ENCODE assay signal across 1 cellular context in the genomic region with DNA sequence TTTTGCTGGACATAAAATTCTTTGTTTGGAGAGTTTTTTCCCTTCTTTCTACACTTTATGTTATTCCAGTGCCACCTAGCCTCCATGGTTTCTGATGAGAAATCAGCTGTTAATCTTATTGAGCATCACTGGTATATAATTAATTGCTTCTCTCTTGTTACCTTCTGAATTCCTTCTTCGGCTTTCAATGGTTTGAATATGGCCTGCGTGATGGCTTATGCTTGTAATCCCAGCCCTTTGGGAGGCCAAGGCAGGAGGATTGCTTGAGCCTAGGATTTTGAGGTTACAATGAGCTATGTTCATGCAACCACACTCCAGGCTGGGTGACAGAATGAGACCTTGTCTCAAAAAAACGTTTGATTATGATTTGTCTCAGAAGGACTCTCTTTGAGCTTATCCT.
TF ChIP-seq lines count a peak whose summit lies in the region.

No MANE protein-coding gene starts in this region.

TF ChIP-seq in HepG2, 621 proteins besides CTCF, POLR2A, EP300 and RAD21:
- TF ChIP-seq RBM22 (optimal IDR thresholded peaks at IDR 0.05; ENCODE audit: low read length): no peak
- no peak for TF ChIP-seq NFRKB (IDR thresholded peaks at IDR 0.05)
- no peak for TF ChIP-seq MXD4 (CRISPR knock-in tag; IDR thresholded peaks at IDR 0.05)
- TF ChIP-seq SP1 (IDR thresholded peaks at IDR 0.05): no peak
- TF ChIP-seq SP1 (CRISPR knock-in tag; IDR thresholded peaks at IDR 0.05): no peak
- TF ChIP-seq ZFYVE20 (CRISPR knock-in tag; IDR thresholded peaks at IDR 0.05; ENCODE audit: borderline replicate concordance, low read depth): no peak
- TF ChIP-seq ZNF317 (CRISPR knock-in tag; IDR thresholded peaks at IDR 0.05): peak; percentile 100
- TF ChIP-seq ZNF564 (CRISPR knock-in tag; IDR thresholded peaks at IDR 0.05): no peak
- TF ChIP-seq, protein P1, sequence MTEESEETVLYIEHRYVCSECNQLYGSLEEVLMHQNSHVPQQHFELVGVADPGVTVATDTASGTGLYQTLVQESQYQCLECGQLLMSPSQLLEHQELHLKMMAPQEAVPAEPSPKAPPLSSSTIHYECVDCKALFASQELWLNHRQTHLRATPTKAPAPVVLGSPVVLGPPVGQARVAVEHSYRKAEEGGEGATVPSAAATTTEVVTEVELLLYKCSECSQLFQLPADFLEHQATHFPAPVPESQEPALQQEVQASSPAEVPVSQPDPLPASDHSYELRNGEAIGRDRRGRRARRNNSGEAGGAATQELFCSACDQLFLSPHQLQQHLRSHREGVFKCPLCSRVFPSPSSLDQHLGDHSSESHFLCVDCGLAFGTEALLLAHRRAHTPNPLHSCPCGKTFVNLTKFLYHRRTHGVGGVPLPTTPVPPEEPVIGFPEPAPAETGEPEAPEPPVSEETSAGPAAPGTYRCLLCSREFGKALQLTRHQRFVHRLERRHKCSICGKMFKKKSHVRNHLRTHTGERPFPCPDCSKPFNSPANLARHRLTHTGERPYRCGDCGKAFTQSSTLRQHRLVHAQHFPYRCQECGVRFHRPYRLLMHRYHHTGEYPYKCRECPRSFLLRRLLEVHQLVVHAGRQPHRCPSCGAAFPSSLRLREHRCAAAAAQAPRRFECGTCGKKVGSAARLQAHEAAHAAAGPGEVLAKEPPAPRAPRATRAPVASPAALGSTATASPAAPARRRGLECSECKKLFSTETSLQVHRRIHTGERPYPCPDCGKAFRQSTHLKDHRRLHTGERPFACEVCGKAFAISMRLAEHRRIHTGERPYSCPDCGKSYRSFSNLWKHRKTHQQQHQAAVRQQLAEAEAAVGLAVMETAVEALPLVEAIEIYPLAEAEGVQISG (CRISPR knock-in tag; IDR thresholded peaks at IDR 0.05): no peak
- no peak for TF ChIP-seq ZNF432 (CRISPR knock-in tag; IDR thresholded peaks at IDR 0.05; ENCODE audit: borderline replicate concordance)
- TF ChIP-seq, protein P2, sequence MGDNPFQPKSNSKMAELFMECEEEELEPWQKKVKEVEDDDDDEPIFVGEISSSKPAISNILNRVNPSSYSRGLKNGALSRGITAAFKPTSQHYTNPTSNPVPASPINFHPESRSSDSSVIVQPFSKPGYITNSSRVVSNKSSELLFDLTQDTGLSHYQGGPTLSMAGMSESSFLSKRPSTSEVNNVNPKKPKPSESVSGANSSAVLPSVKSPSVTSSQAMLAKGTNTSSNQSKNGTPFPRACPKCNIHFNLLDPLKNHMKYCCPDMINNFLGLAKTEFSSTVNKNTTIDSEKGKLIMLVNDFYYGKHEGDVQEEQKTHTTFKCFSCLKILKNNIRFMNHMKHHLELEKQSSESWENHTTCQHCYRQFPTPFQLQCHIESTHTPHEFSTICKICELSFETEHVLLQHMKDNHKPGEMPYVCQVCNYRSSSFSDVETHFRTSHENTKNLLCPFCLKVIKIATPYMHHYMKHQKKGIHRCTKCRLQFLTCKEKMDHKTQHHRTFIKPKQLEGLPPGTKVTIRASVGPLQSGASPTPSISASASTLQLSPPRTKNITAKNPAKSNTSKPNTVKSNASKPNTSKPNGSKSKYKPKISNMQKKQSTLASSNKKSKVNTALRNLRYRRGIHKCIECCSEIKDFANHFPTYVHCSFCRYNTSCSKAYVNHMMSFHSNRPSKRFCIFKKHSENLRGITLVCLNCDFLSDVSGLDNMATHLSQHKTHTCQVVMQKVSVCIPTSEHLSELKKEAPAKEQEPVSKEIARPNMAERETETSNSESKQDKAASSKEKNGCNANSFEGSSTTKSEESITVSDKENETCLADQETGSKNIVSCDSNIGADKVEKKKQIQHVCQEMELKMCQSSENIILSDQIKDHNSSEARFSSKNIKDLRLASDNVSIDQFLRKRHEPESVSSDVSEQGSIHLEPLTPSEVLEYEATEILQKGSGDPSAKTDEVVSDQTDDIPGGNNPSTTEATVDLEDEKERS (CRISPR knock-in tag; IDR thresholded peaks at IDR 0.05): peak; percentile 52; the same call in 1 of the 2 replicates
